Comparison of ENCODE assay signal across 8 cellular contexts in the genomic region with DNA sequence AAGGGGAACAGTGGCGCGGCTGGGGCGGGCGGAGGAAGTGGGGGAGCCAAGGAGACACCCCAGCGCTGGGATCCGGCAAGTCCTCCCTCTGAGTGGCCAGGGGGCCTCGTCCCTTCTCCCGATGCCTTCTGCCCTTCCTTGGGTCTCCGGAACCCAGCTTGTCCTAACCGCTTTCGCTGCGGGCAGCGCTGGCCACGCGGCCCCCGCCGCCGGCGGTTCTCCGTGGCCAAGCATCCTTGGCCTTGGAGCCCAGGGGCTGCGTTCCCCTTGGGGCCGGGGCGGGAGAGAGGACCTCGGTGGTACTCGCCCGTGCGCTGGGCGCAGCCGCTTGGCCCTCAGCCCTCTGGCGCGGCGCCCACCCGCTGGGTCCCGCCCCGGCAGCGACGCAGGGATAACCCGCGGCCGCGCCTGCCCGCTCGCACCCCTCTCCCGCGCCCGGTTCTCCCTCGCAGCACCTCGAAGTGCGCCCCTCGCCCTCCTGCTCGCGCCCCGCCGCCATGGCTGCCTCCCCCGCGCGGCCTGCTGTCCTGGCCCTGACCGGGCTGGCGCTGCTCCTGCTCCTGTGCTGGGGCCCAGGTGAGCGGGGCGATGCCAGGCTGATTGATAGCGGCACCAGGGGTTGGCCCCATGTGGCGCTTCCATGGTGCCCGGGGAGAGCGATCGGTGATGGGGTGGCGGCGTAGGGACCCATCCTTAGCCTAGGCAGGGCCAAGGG.
DNase-seq lines count a peak whose midpoint lies in the region; ATAC-seq and TF ChIP-seq lines count a peak whose summit lies in the region.

No MANE protein-coding gene starts in this region.

- H3K4me1 ChIP-seq in body of pancreas, result peaks cover 9% of the 10 kb centered on the region
- peaks cover 0 to 23% (median 15%) of the 10 kb centered on the region in 6 donors for H3K4me1 ChIP-seq in spleen

- no peak for TF ChIP-seq POLR2A in body of pancreas (IDR thresholded peaks at IDR 0.05)
- no peak for TF ChIP-seq POLR2A in spleen (IDR thresholded peaks at IDR 0.05)

- H3K27me3 ChIP-seq in body of pancreas, result peaks cover 0 to 8% of the 10 kb centered on the region in 2 donors
- H3K27me3 ChIP-seq in kidney epithelial cell (ENCODE audit: control insufficient read depth, insufficient read depth, low read length), result peaks cover 26% of the 10 kb centered on the region
- H3K27me3 ChIP-seq in spleen (replicated peaks in 1 of 7), result peaks cover 0 to 48% (median 18%) of the 10 kb centered on the region in 7 donors

- 6 to 54% methylated on average over 9 to 67 of the region's 68 CpGs for WGBS in body of pancreas, 2 donors
- 3 to 12% (median 4%) methylated on average over 38 to 68 of the region's 68 CpGs for WGBS in spleen, 5 donors

- no peak overlapping the region for H3K27ac Mint-ChIP-seq in WTC11

- peak; percentile 45 for ATAC-seq in WTC11
- ATAC-seq in body of pancreas, result peak; percentile 33

- H3K4me3 ChIP-seq in body of pancreas (no peak overlapping the region), kidney epithelial cell (ENCODE audit: low read depth, low read length) (peak overlapping the region; percentile 17), spleen (peak overlapping the region; percentile 6 to 66 (median 29))

- H3K36me3 ChIP-seq in body of pancreas (replicated peaks in 1 of 2; ENCODE audit: insufficient read depth in 1 of 2, low read depth in 2 of 2) (no peaks in the 10 kb centered on the region), kidney epithelial cell (ENCODE audit: control insufficient read depth, insufficient read depth, low read length) (no peaks in the 10 kb centered on the region), spleen (no peaks in the 10 kb centered on the region)

- peaks cover 22% of the 10 kb centered on the region for H3K4me1 Mint-ChIP-seq in WTC11

- H3K4me3 Mint-ChIP-seq in WTC11, result peak overlapping the region; percentile 74

- H3K9me3 ChIP-seq in body of pancreas (no peaks in the 10 kb centered on the region), spleen (no peaks in the 10 kb centered on the region)

- intact Hi-C loops in body of pancreas (cut with DNase I) (no loop called here), spleen (cut with DNase I; ENCODE audit: low total_unique reads) (no loop called here)

- peaks cover 35% of the 10 kb centered on the region for H3K27me3 Mint-ChIP-seq in WTC11 (ENCODE audit: low read depth)

- POLR2A ChIA-PET in WTC11 (lab: Charles Lee), result interaction anchor here (1.2 kb wide), 1 partner anchor 17 kb away, joined by 3 read pairs; no protein-coding TSS in a partner anchor

- DNase-seq in WTC11 (ENCODE audit: low spot score) (peak; percentile 33), body of pancreas (peak in 3 of 4 donors; percentile 5 to 34 (median 25)), kidney epithelial cell (ENCODE audit: low read depth) (no peak), spleen (no peak), KG1 (lab: John Stamatoyannopoulos, UW) (no peak), NCI-H187 (lab: John Stamatoyannopoulos, UW) (no peak), dedifferentiated amniotic fluid mesenchymal stem cell (ENCODE audit: extremely low spot score) (no peak), NCI-H748 treated with DMSO at 0.1 percent for 48 hours (lab: John Stamatoyannopoulos, UW) (no peak)

- TF ChIP-seq CTCF in WTC11 (IDR thresholded peaks at IDR 0.05), result no peak
- no peak for TF ChIP-seq CTCF in body of pancreas (IDR thresholded peaks at IDR 0.05)
- TF ChIP-seq CTCF in kidney epithelial cell (IDR thresholded peaks at IDR 0.05; ENCODE audit: insufficient read depth, low read length, poor library complexity, severe bottlenecking), result no peak
- no peak for TF ChIP-seq CTCF in spleen (IDR thresholded peaks at IDR 0.05 in 8 of 11, conservative IDR thresholded peaks at IDR 0.05 in 3 of 11)

- no peaks in the 10 kb centered on the region for H3K36me3 Mint-ChIP-seq in WTC11

- H3K9me3 Mint-ChIP-seq in WTC11, result peaks cover 5% of the 10 kb centered on the region

- H3K27ac ChIP-seq in body of pancreas (no peak overlapping the region), spleen (peak overlapping the region; percentile 7 to 68 (median 54))

- CTCF ChIA-PET in WTC11 (lab: Charles Lee), result interaction anchor here (1.2 kb wide), 1 partner anchor 24 kb away, joined by 3 read pairs; no protein-coding TSS in a partner anchor

TF ChIP-seq in WTC11, 78 proteins besides CTCF, POLR2A, EP300 and RAD21 (continues in another document):
- TF ChIP-seq ZBTB21 (CRISPR knock-in tag; IDR thresholded peaks at IDR 0.05; ENCODE audit: borderline replicate concordance) (0 out of 2 replicates have a peak, but pooled peaks have one; percentile 34), NFATC4 (CRISPR knock-in tag; IDR thresholded peaks at IDR 0.05) (no peak), ZNF423 (CRISPR knock-in tag; IDR thresholded peaks at IDR 0.05) (peak; percentile 44; the same call in 1 of the 2 replicates), JUN (CRISPR knock-in tag; IDR thresholded peaks at IDR 0.05) (0 out of 2 replicates have a peak, but pooled peaks have one; percentile 49), ESRRA (CRISPR knock-in tag; IDR thresholded peaks at IDR 0.05; ENCODE audit: borderline replicate concordance) (0 out of 2 replicates have a peak, but pooled peaks have one; percentile 39), NR1H2 (CRISPR knock-in tag; IDR thresholded peaks at IDR 0.05) (no peak), ZNF263 (CRISPR knock-in tag; IDR thresholded peaks at IDR 0.05; ENCODE audit: low read depth) (0 out of 2 replicates have a peak, but pooled peaks have one; percentile 38), TP53 (CRISPR knock-in tag; IDR thresholded peaks at IDR 0.05) (no peak), CBFB (CRISPR knock-in tag; IDR thresholded peaks at IDR 0.05; ENCODE audit: low read depth) (0 out of 2 replicates have a peak, but pooled peaks have one; percentile 18), SMAD3 (CRISPR knock-in tag; IDR thresholded peaks at IDR 0.05; ENCODE audit: borderline replicate concordance) (no peak), ZNF138 (CRISPR knock-in tag; conservative IDR thresholded peaks at IDR 0.05) (0 out of 2 replicates have a peak, but pooled peaks have one; percentile 63), ZNF232 (CRISPR knock-in tag; IDR thresholded peaks at IDR 0.05) (peak; percentile 28; the same call in 1 of the 2 replicates), NFYB (CRISPR knock-in tag; conservative IDR thresholded peaks at IDR 0.05; ENCODE audit: low read depth) (no peak), EMX1 (CRISPR knock-in tag; IDR thresholded peaks at IDR 0.05) (no peak)
- TF ChIP-seq, protein P1, sequence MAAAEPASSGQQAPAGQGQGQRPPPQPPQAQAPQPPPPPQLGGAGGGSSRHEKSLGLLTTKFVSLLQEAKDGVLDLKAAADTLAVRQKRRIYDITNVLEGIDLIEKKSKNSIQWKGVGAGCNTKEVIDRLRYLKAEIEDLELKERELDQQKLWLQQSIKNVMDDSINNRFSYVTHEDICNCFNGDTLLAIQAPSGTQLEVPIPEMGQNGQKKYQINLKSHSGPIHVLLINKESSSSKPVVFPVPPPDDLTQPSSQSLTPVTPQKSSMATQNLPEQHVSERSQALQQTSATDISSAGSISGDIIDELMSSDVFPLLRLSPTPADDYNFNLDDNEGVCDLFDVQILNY (CRISPR knock-in tag; IDR thresholded peaks at IDR 0.05), result 0 out of 2 replicates have a peak, but pooled peaks have one; percentile 8
- TF ChIP-seq, protein P2, sequence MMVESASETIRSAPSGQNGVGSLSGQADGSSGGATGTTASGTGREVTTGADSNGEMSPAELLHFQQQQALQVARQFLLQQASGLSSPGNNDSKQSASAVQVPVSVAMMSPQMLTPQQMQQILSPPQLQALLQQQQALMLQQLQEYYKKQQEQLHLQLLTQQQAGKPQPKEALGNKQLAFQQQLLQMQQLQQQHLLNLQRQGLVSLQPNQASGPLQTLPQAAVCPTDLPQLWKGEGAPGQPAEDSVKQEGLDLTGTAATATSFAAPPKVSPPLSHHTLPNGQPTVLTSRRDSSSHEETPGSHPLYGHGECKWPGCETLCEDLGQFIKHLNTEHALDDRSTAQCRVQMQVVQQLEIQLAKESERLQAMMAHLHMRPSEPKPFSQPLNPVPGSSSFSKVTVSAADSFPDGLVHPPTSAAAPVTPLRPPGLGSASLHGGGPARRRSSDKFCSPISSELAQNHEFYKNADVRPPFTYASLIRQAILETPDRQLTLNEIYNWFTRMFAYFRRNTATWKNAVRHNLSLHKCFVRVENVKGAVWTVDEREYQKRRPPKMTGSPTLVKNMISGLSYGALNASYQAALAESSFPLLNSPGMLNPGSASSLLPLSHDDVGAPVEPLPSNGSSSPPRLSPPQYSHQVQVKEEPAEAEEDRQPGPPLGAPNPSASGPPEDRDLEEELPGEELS (CRISPR knock-in tag; IDR thresholded peaks at IDR 0.05), result peak; percentile 19; the same call in 1 of the 2 replicates
- TF ChIP-seq, protein P3, sequence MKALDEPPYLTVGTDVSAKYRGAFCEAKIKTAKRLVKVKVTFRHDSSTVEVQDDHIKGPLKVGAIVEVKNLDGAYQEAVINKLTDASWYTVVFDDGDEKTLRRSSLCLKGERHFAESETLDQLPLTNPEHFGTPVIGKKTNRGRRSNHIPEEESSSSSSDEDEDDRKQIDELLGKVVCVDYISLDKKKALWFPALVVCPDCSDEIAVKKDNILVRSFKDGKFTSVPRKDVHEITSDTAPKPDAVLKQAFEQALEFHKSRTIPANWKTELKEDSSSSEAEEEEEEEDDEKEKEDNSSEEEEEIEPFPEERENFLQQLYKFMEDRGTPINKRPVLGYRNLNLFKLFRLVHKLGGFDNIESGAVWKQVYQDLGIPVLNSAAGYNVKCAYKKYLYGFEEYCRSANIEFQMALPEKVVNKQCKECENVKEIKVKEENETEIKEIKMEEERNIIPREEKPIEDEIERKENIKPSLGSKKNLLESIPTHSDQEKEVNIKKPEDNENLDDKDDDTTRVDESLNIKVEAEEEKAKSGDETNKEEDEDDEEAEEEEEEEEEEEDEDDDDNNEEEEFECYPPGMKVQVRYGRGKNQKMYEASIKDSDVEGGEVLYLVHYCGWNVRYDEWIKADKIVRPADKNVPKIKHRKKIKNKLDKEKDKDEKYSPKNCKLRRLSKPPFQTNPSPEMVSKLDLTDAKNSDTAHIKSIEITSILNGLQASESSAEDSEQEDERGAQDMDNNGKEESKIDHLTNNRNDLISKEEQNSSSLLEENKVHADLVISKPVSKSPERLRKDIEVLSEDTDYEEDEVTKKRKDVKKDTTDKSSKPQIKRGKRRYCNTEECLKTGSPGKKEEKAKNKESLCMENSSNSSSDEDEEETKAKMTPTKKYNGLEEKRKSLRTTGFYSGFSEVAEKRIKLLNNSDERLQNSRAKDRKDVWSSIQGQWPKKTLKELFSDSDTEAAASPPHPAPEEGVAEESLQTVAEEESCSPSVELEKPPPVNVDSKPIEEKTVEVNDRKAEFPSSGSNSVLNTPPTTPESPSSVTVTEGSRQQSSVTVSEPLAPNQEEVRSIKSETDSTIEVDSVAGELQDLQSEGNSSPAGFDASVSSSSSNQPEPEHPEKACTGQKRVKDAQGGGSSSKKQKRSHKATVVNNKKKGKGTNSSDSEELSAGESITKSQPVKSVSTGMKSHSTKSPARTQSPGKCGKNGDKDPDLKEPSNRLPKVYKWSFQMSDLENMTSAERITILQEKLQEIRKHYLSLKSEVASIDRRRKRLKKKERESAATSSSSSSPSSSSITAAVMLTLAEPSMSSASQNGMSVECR (CRISPR knock-in tag; IDR thresholded peaks at IDR 0.05; ENCODE audit: borderline replicate concordance), result 0 out of 2 replicates have a peak, but pooled peaks have one; percentile 22

Comparison
In these comparisons a context has a peak if more than half of its experiments do, and no peak if none do; other contexts are left out.
1. DNase-seq: peak in WTC11 (single experiment) and body of pancreas (3 of 4); none in kidney epithelial cell (single experiment), spleen (single experiment), KG1 (single experiment), NCI-H187 (0 of 2), dedifferentiated amniotic fluid mesenchymal stem cell (single experiment) and NCI-H748 treated with DMSO at 0.1 percent for 48 hours (single experiment).
2. H3K27ac ChIP-seq: peak in spleen (8 of 8); none in body of pancreas (0 of 4).
3. H3K4me3 ChIP-seq: peak in kidney epithelial cell (single experiment) and spleen (8 of 8); none in body of pancreas (0 of 2).